In genomic region chr6:74253261-74253660, GRCh38 we compare ENCODE assay signal across 17 cellular contexts.
DNase-seq lines count a peak whose midpoint lies in the region; ATAC-seq and TF ChIP-seq lines count a peak whose summit lies in the region.
"Had no signal": no experiment of that assay in that cellular context is flagged by ENCODE, and none has a peak within 500 bp of the region (broad histone marks: within the 10 kb centered on the region; RNA-seq: fewer than 3 reads in every experiment).

No MANE protein-coding gene starts in this region.

- intact Hi-C loops in mammary epithelial cell (cut with micrococcal nuclease): no loop called here
- intact Hi-C loops in breast epithelium (cut with DNase I; ENCODE audit: low total_unique reads): no loop called here
- intact Hi-C loops in activated CD4-positive, alpha-beta T cell treated with anti-CD3 and anti-CD28 coated beads for 36 hours (cut with DNase I, micrococcal nuclease): no loop called here

- in situ Hi-C loops in mammary epithelial cell (cut with MboI; ENCODE audit: low sequenced_read_pairs in 2 of 2): no loop called here

- peak overlapping the region in 1 of 2 experiments; percentile 15 for H3K4ac ChIP-seq in mesenchymal stem cell (ENCODE audit: low read depth in 1 of 2, low read length in 2 of 2)

- H4K91ac ChIP-seq in mesenchymal stem cell (ENCODE audit: low read length): no peak overlapping the region

- peak overlapping the region in 1 of 2 experiments; percentile 43 for H3K18ac ChIP-seq in mesenchymal stem cell (ENCODE audit: low read depth in 1 of 2, low read length in 2 of 2)

- no peaks in the 10 kb centered on the region for H3K9me3 ChIP-seq in mammary epithelial cell (replicated peaks; ENCODE audit: insufficient read depth, low read length)
- H3K9me3 ChIP-seq in breast epithelium: no peaks in the 10 kb centered on the region
- no peaks in the 10 kb centered on the region for H3K9me3 ChIP-seq in mesenchymal stem cell (ENCODE audit: control insufficient read depth, low read length)
- H3K9me3 ChIP-seq: A549 had no signal

- no peaks in the 10 kb centered on the region for H3K9me3 Mint-ChIP-seq in chondrocyte (ENCODE audit: low read depth)
- peaks cover 2% of the 10 kb centered on the region for H3K9me3 Mint-ChIP-seq in activated CD4-positive, alpha-beta T cell treated with anti-CD3 and anti-CD28 coated beads for 36 hours (ENCODE audit: low read depth)

- H3K79me2 ChIP-seq in mammary epithelial cell (ENCODE audit: insufficient read depth, low read length): no peaks in the 10 kb centered on the region

- TF ChIP-seq POLR2A in breast epithelium (IDR thresholded peaks at IDR 0.05): no peak

- H3K14ac ChIP-seq in mesenchymal stem cell (ENCODE audit: low read length in 2 of 2): no peak overlapping the region

- no peak overlapping the region for H3K27ac Mint-ChIP-seq in chondrocyte (ENCODE audit: unreplicated experiment)
- H3K27ac Mint-ChIP-seq in activated CD4-positive, alpha-beta T cell treated with anti-CD3 and anti-CD28 coated beads for 36 hours: no peak overlapping the region
- H3K27ac Mint-ChIP-seq: B cell; CD4-positive, alpha-beta T cell; CD8-positive, alpha-beta T cell had no signal

- no peak overlapping the region for H2BK120ac ChIP-seq in mesenchymal stem cell (ENCODE audit: low read depth, low read length)

- H3K4me2 ChIP-seq in mammary epithelial cell (ENCODE audit: insufficient read depth, low read depth, low read length): no peak overlapping the region
- H3K4me2 ChIP-seq in mesenchymal stem cell (ENCODE audit: low read length, poor library complexity, severe bottlenecking): no peak overlapping the region
- H3K4me2 ChIP-seq: A549; BLaER1 treated with 17β-estradiol and CSF1 and Interleukin-3, amounts not matched to agents 10 nM and 100 nM had no signal

- peaks cover 2% of the 10 kb centered on the region for H3K4me1 ChIP-seq in mammary epithelial cell (ENCODE audit: insufficient read depth, low read length)
- no peaks in the 10 kb centered on the region for H3K4me1 ChIP-seq in breast epithelium
- H3K4me1 ChIP-seq in mesenchymal stem cell (ENCODE audit: control insufficient read depth, insufficient read depth, low read depth, low read length): peaks cover 5% of the 10 kb centered on the region
- H3K4me1 ChIP-seq: A549 had no signal

- no peaks in the 10 kb centered on the region for H3K27me3 ChIP-seq in mammary epithelial cell (ENCODE audit: insufficient read depth, low read length)
- H3K27me3 ChIP-seq in breast epithelium: no peaks in the 10 kb centered on the region
- H3K27me3 ChIP-seq in mesenchymal stem cell (ENCODE audit: control insufficient read depth in 1 of 2, insufficient read depth in 1 of 2, low read length in 2 of 2): no peaks in the 10 kb centered on the region
- H3K27me3 ChIP-seq: BLaER1 treated with 17β-estradiol and CSF1 and Interleukin-3, amounts not matched to agents 10 nM and 100 nM had no signal

- TF ChIP-seq CTCF in mammary epithelial cell (conservative IDR thresholded peaks at IDR 0.05 in 1 of 2, IDR thresholded peaks at IDR 0.05 in 1 of 2; ENCODE audit: extremely low read depth in 1 of 2, insufficient read depth in 1 of 2, low read depth in 1 of 2, low read length in 2 of 2) (no peak), breast epithelium (IDR thresholded peaks at IDR 0.05) (no peak), chondrocyte (IDR thresholded peaks at IDR 0.05) (no peak)

- H3K4me3 ChIP-seq in mammary epithelial cell (replicated peaks in 1 of 3; ENCODE audit: insufficient read depth in 1 of 3, low read depth in 2 of 3, low read length in 3 of 3) (no peak overlapping the region), breast epithelium (no peak overlapping the region), mesenchymal stem cell (ENCODE audit: insufficient read depth in 1 of 2, low read depth in 1 of 2, low read length in 2 of 2) (no peak overlapping the region)
- H3K4me3 ChIP-seq: A549; BLaER1 treated with 17β-estradiol and CSF1 and Interleukin-3, amounts not matched to agents 10 nM and 100 nM had no signal

- no peak overlapping the region for H3K27ac ChIP-seq in mammary epithelial cell (ENCODE audit: insufficient read depth, low read depth, low read length)
- H3K27ac ChIP-seq in breast epithelium: no peak overlapping the region
- H3K27ac ChIP-seq in mesenchymal stem cell (ENCODE audit: low read length, poor library complexity, severe bottlenecking): no peak overlapping the region
- H3K27ac ChIP-seq: 22Rv1; A549; BLaER1 treated with 17β-estradiol and CSF1 and Interleukin-3, amounts not matched to agents 10 nM and 100 nM; C4-2B had no signal

- H2BK5ac ChIP-seq in mesenchymal stem cell (ENCODE audit: low read depth, low read length, poor library complexity, severe bottlenecking): no peak overlapping the region

- no peaks in the 10 kb centered on the region for H3K79me1 ChIP-seq in mesenchymal stem cell (replicated peaks; ENCODE audit: low read length, poor library complexity, severe bottlenecking)

- no peaks in the 10 kb centered on the region for H3K36me3 Mint-ChIP-seq in chondrocyte (ENCODE audit: low read depth)
- no peaks in the 10 kb centered on the region for H3K36me3 Mint-ChIP-seq in activated CD4-positive, alpha-beta T cell treated with anti-CD3 and anti-CD28 coated beads for 36 hours (ENCODE audit: low read depth)
- H3K36me3 Mint-ChIP-seq: CD8-positive, alpha-beta T cell had no signal

- peak overlapping the region; percentile 81 for H2AK5ac ChIP-seq in mesenchymal stem cell (ENCODE audit: low read length, severe bottlenecking)

- no peak overlapping the region for H3K4me3 Mint-ChIP-seq in chondrocyte (ENCODE audit: unreplicated experiment)
- no peak overlapping the region for H3K4me3 Mint-ChIP-seq in activated CD4-positive, alpha-beta T cell treated with anti-CD3 and anti-CD28 coated beads for 36 hours
- H3K4me3 Mint-ChIP-seq: B cell; CD4-positive, alpha-beta T cell; CD8-positive, alpha-beta T cell had no signal

- no peaks in the 10 kb centered on the region for H3K27me3 Mint-ChIP-seq in chondrocyte (ENCODE audit: low read depth)
- no peaks in the 10 kb centered on the region for H3K27me3 Mint-ChIP-seq in activated CD4-positive, alpha-beta T cell treated with anti-CD3 and anti-CD28 coated beads for 36 hours
- H3K27me3 Mint-ChIP-seq: B cell; CD4-positive, alpha-beta T cell had no signal

- CTCF ChIA-PET in mammary epithelial cell (lab: Charles Lee; ENCODE audit: low non-redundant PET): no interaction called here
- CTCF ChIA-PET in activated CD4-positive, alpha-beta T cell treated with anti-CD3 and anti-CD28 coated beads for 36 hours (lab: Charles Lee): no interaction called here

- POLR2A ChIA-PET in activated CD4-positive, alpha-beta T cell treated with anti-CD3 and anti-CD28 coated beads for 36 hours (lab: Charles Lee): no interaction called here

- dilution Hi-C loops in mammary epithelial cell (cut with HindIII; ENCODE audit: low sequenced_read_pairs): no loop called here

- no peaks in the 10 kb centered on the region for H4K20me1 ChIP-seq in mammary epithelial cell (ENCODE audit: insufficient read depth, low read length)
- H4K20me1 ChIP-seq: BLaER1 treated with 17β-estradiol and CSF1 and Interleukin-3, amounts not matched to agents 10 nM and 100 nM had no signal

- DNase-seq in mammary epithelial cell: peak; percentile 22
- DNase-seq in breast epithelium (ENCODE audit: low spot score in 2 of 2): no peak
- no peak for DNase-seq in mesenchymal stem cell
- no peak for DNase-seq in chondrocyte (ENCODE audit: low spot score)
- DNase-seq in activated CD4-positive, alpha-beta T cell treated with anti-CD3 and anti-CD28 coated beads for 36 hours: no peak
- DNase-seq: AML-193; Caco-2; Calu3; CD4-positive, alpha-beta T cell; CD8-positive, alpha-beta T cell; DMS79 treated with DMSO at 0.1 percent for 48 hours; GF-D8 had no signal

- no peak overlapping the region for H3K9ac ChIP-seq in mammary epithelial cell (ENCODE audit: insufficient read depth, low read length)
- no peak overlapping the region for H3K9ac ChIP-seq in mesenchymal stem cell (ENCODE audit: low read length)
- H3K9ac ChIP-seq: BLaER1 treated with 17β-estradiol and CSF1 and Interleukin-3, amounts not matched to agents 10 nM and 100 nM had no signal

- no peak for ATAC-seq in activated CD4-positive, alpha-beta T cell treated with anti-CD3 and anti-CD28 coated beads for 36 hours
- ATAC-seq: A549; CD8-positive, alpha-beta T cell had no signal

- H2BK15ac ChIP-seq in mesenchymal stem cell (ENCODE audit: low read depth, poor library complexity, severe bottlenecking): no peak overlapping the region

- H2AFZ ChIP-seq in mammary epithelial cell (ENCODE audit: low read depth, low read length) (no peak overlapping the region), mesenchymal stem cell (ENCODE audit: low read depth, low read length) (no peak overlapping the region)

- no TSS peak for BruUV-seq in mammary epithelial cell (replicated peaks; lab: Mats Ljungman, UMichigan)

- no peak overlapping the region for H2BK12ac ChIP-seq in mesenchymal stem cell (ENCODE audit: low read length in 2 of 2)

- H3K23ac ChIP-seq in mesenchymal stem cell (ENCODE audit: low read length in 2 of 2): no peak overlapping the region

- peaks cover 32% of the 10 kb centered on the region for H3K4me1 Mint-ChIP-seq in chondrocyte (ENCODE audit: low read depth)
- no peaks in the 10 kb centered on the region for H3K4me1 Mint-ChIP-seq in activated CD4-positive, alpha-beta T cell treated with anti-CD3 and anti-CD28 coated beads for 36 hours
- H3K4me1 Mint-ChIP-seq: B cell had no signal

- 33% methylated on average over 1 of the region's 2 CpGs for WGBS in mammary epithelial cell (ENCODE audit: low coverage, missing lambda C conversion rate)
- 97% methylated on average over 1 of the region's 2 CpGs for WGBS in mesenchymal stem cell

- H3K36me3 ChIP-seq in mammary epithelial cell (ENCODE audit: insufficient read depth, low read length) (no peaks in the 10 kb centered on the region), breast epithelium (no peaks in the 10 kb centered on the region), mesenchymal stem cell (ENCODE audit: control insufficient read depth in 1 of 2, insufficient read depth in 2 of 2, low read depth in 1 of 2, low read length in 2 of 2) (no peaks in the 10 kb centered on the region)
- H3K36me3 ChIP-seq: BLaER1 treated with 17β-estradiol and CSF1 and Interleukin-3, amounts not matched to agents 10 nM and 100 nM had no signal

- H4K8ac ChIP-seq in mesenchymal stem cell (ENCODE audit: low read length): no peak overlapping the region
